14 cellular contexts compared by ENCODE assay signal in genomic region chr20:32982617-32983458, GRCh38. TPM values are rescaled to one million over a fixed set of nuclear protein-coding genes. Genes with fewer than 3 reads are reported as not detected.
DNase-seq lines count a peak whose midpoint lies in the region; TF ChIP-seq lines count a peak whose summit lies in the region.
"Had no signal": no experiment of that assay in that cellular context is flagged by ENCODE, and none has a peak within 500 bp of the region (broad histone marks: within the 10 kb centered on the region; RNA-seq: fewer than 3 reads in every experiment).

No MANE protein-coding gene starts in this region.

- no peaks in the 10 kb centered on the region for H3K27me3 ChIP-seq in thyroid gland
- H3K27me3 ChIP-seq: SJSA1 had no signal

- peaks cover 6 to 8% of the 10 kb centered on the region in 2 donors for H3K4me1 ChIP-seq in thyroid gland
- H3K4me1 ChIP-seq: tibial artery had no signal

- no peak for TF ChIP-seq POLR2A in thyroid gland (IDR thresholded peaks at IDR 0.05)

- no peak overlapping the region for H3K4me3 ChIP-seq in thyroid gland (replicated peaks in 1 of 3)
- H3K4me3 ChIP-seq: SJSA1, tibial artery had no signal

- peak overlapping the region in 1 of 3 donors; percentile 24 for H3K27ac ChIP-seq in thyroid gland
- H3K27ac ChIP-seq: SJSA1, tibial artery had no signal

- intact Hi-C loops in thyroid gland (cut with DNase I) = no loop called here

- no peaks in the 10 kb centered on the region for H3K36me3 ChIP-seq in thyroid gland
- H3K36me3 ChIP-seq: SJSA1, tibial artery had no signal

- in situ Hi-C loops in SK-MEL-5 (cut with HindIII; ENCODE audit: low pct_unique_long_range_greater_than_20kb, low sequenced_read_pairs) (no loop called here), GM13976 (cut with MboI; ENCODE audit: low sequenced_read_pairs, unreplicated experiment) (no loop called here)

- H3K9me3 ChIP-seq in thyroid gland = no peaks in the 10 kb centered on the region
- H3K9me3 ChIP-seq: tibial artery had no signal

- TF ChIP-seq CTCF in thyroid gland (IDR thresholded peaks at IDR 0.05) (no peak), GM13976 (IDR thresholded peaks at IDR 0.05; ENCODE audit: borderline replicate concordance, control extremely low read depth, extremely low read depth, insufficient read depth, missing control alignments) (no peak)

- 36 to 53% methylated on average over 5 to 10 of the region's 10 CpGs for WGBS in thyroid gland, 2 donors

- DNase-seq in activated effector memory CD4-positive, alpha-beta T cell treated with anti-CD3 and anti-CD28 coated beads, Interleukin-2, amount 50 U/mL, for 16 hours = peak; percentile 56
- no peak for DNase-seq in activated effector memory CD4-positive, alpha-beta T cell treated with Interleukin-2 at 50 U/mL for 16 hours
- DNase-seq in SK-MEL-5 (ENCODE audit: low read depth, low spot score) (peak; percentile 17), iPS-NIHi11 (ENCODE audit: low spot score) (peak; percentile 46), thyroid gland (peak; percentile 90 to 93), AML-193 (lab: John Stamatoyannopoulos, UW) (no peak), GM13976 (ENCODE audit: low spot score) (no peak), GOT3 (lab: John Stamatoyannopoulos, UW) (no peak)
- DNase-seq: activated CD4-positive, alpha-beta T cell treated with anti-CD3 and anti-CD28 coated beads, Interleukin-2, amount 10 ng/mL, durations not matched to agents 7 days and 5 days; NCI-H1417 treated with DMSO at 0.1 percent for 48 hours; tibial artery had no signal

RNA-seq across cellular contexts. Expression of gene SUN5, which starts 21.4 kb away (rescaled TPM):
- total RNA-seq in SK-MEL-5 (2014; rRNA removed; shearing (Covaris generic)) = not detected in 2 replicates
- not detected in 2 replicates for polyA plus RNA-seq in SK-MEL-5 (2015; cell fraction: cytosol; rRNA removed)
- not detected in 2 replicates for polyA plus RNA-seq in SK-MEL-5 (2015; cell fraction: nucleus; rRNA removed)
- total RNA-seq in thyroid gland = not detected
- total RNA-seq: activated CD4-positive, alpha-beta T cell treated with anti-CD3 and anti-CD28 coated beads, Interleukin-2, amount 10 ng/mL, durations not matched to agents 7 days and 5 days; neural crest cell; SJSA1 had no signal
- polyA plus RNA-seq: BJ had no signal

RNA-seq across cellular contexts. Expression of gene BPIFB2, which starts 24.7 kb away (rescaled TPM):
- not detected in 2 replicates for total RNA-seq in SK-MEL-5 (2014; rRNA removed; shearing (Covaris generic))
- polyA plus RNA-seq in SK-MEL-5 (2015; cell fraction: cytosol; rRNA removed) = not detected in 2 replicates
- not detected in 2 replicates for polyA plus RNA-seq in SK-MEL-5 (2015; cell fraction: nucleus; rRNA removed)
- total RNA-seq in thyroid gland = not detected
- total RNA-seq: activated CD4-positive, alpha-beta T cell treated with anti-CD3 and anti-CD28 coated beads, Interleukin-2, amount 10 ng/mL, durations not matched to agents 7 days and 5 days; neural crest cell; SJSA1 had no signal
- polyA plus RNA-seq: BJ had no signal

RNA-seq across cellular contexts. Expression of gene BPIFB6, which starts 48.6 kb away (rescaled TPM):
- not detected in 2 replicates for total RNA-seq in SK-MEL-5 (2014; rRNA removed; shearing (Covaris generic))
- not detected in 2 replicates for polyA plus RNA-seq in SK-MEL-5 (2015; cell fraction: cytosol; rRNA removed)
- not detected in 2 replicates for polyA plus RNA-seq in SK-MEL-5 (2015; cell fraction: nucleus; rRNA removed)
- not detected for total RNA-seq in thyroid gland
- total RNA-seq: activated CD4-positive, alpha-beta T cell treated with anti-CD3 and anti-CD28 coated beads, Interleukin-2, amount 10 ng/mL, durations not matched to agents 7 days and 5 days; neural crest cell; SJSA1 had no signal
- polyA plus RNA-seq: BJ had no signal

Comparison
In these comparisons a context has a peak if more than half of its experiments do, and no peak if none do; other contexts are left out.
1. DNase-seq: peak in activated effector memory CD4-positive, alpha-beta T cell treated with anti-CD3 and anti-CD28 coated beads, Interleukin-2, amount 50 U/mL, for 16 hours (single experiment), SK-MEL-5 (single experiment), iPS-NIHi11 (single experiment) and thyroid gland (2 of 2); none in activated effector memory CD4-positive, alpha-beta T cell treated with Interleukin-2 at 50 U/mL for 16 hours (single experiment), AML-193 (0 of 2), GM13976 (single experiment) and GOT3 (single experiment).